In genomic region chr11:70097783-70098182, GRCh38 we compare ENCODE assay signal across 24 cellular contexts. TPM values are rescaled to one million over a fixed set of nuclear protein-coding genes. Genes with fewer than 3 reads are reported as not detected.
DNase-seq lines count a peak whose midpoint lies in the region; ATAC-seq and TF ChIP-seq lines count a peak whose summit lies in the region.
"Had no signal": no experiment of that assay in that cellular context is flagged by ENCODE, and none has a peak within 500 bp of the region (broad histone marks: within the 10 kb centered on the region; RNA-seq: fewer than 3 reads in every experiment).

No MANE protein-coding gene starts in this region.

- H3K4me1 ChIP-seq in left ventricle myocardium inferior (peaks cover 28% of the 10 kb centered on the region), aorta (ENCODE audit: control insufficient read depth in 1 of 2, insufficient read depth in 2 of 2, low read length in 2 of 2) (peaks cover 0 to 4% of the 10 kb centered on the region in 2 donors)
- H3K4me1 ChIP-seq: A549 had no signal

- intact Hi-C loops in Right ventricle myocardium superior (cut with DNase I) (no loop called here), left ventricle myocardium inferior (cut with micrococcal nuclease) (no loop called here), sciatic nerve (cut with DNase I) (no loop called here), aorta (cut with DNase I) (no loop called here)

- no peaks in the 10 kb centered on the region for H3K36me3 Mint-ChIP-seq in activated CD8-positive, alpha-beta T cell treated with anti-CD3 and anti-CD28 coated beads, Interleukin-2, amount 10 ng/mL, durations not matched to agents 7 days and 5 days (ENCODE audit: low read depth)
- H3K36me3 Mint-ChIP-seq: CD4-positive, alpha-beta memory T cell had no signal

- no peaks in the 10 kb centered on the region for H3K27me3 Mint-ChIP-seq in activated CD8-positive, alpha-beta T cell treated with anti-CD3 and anti-CD28 coated beads, Interleukin-2, amount 10 ng/mL, durations not matched to agents 7 days and 5 days (ENCODE audit: low read depth)

- H3K27ac Mint-ChIP-seq in activated CD8-positive, alpha-beta T cell treated with anti-CD3 and anti-CD28 coated beads, Interleukin-2, amount 10 ng/mL, durations not matched to agents 7 days and 5 days: no peak overlapping the region
- H3K27ac Mint-ChIP-seq: CD4-positive, alpha-beta memory T cell had no signal

- H3K9me3 ChIP-seq in left ventricle myocardium inferior (replicated peaks): no peaks in the 10 kb centered on the region
- no peaks in the 10 kb centered on the region for H3K9me3 ChIP-seq in aorta (ENCODE audit: control insufficient read depth, low read length)
- H3K9me3 ChIP-seq: A549 had no signal

- POLR2A ChIA-PET in activated CD8-positive, alpha-beta T cell treated with anti-CD3 and anti-CD28 coated beads, Interleukin-2, amount 10 ng/mL, durations not matched to agents 7 days and 5 days (lab: Charles Lee): no interaction called here

- ATAC-seq in Right ventricle myocardium superior (ENCODE audit: poor library complexity): peak; percentile 90
- ATAC-seq in sciatic nerve: peak; percentile 25
- ATAC-seq in aorta (ENCODE audit: low FRiP score): peak; percentile 23
- no peak for ATAC-seq in activated CD8-positive, alpha-beta T cell treated with anti-CD3 and anti-CD28 coated beads, Interleukin-2, amount 10 ng/mL, durations not matched to agents 7 days and 5 days

- H3K36me3 ChIP-seq in left ventricle myocardium inferior (no peaks in the 10 kb centered on the region), aorta (ENCODE audit: control insufficient read depth in 1 of 2, insufficient read depth in 2 of 2, low read length in 1 of 2) (peaks cover 0 to 2% of the 10 kb centered on the region in 2 donors)

- H3K27me3 ChIP-seq in left ventricle myocardium inferior (ENCODE audit: low read depth) (no peaks in the 10 kb centered on the region), aorta (ENCODE audit: control insufficient read depth in 1 of 2, insufficient read depth in 2 of 2, low read length in 1 of 2) (no peaks in the 10 kb centered on the region)

- H3K27ac ChIP-seq in left ventricle myocardium inferior (replicated peaks) (peak overlapping the region; percentile 61), aorta (ENCODE audit: low read depth in 1 of 2, low read length in 2 of 2) (peak overlapping the region in 1 of 2 donors; percentile 60)
- H3K27ac ChIP-seq: A549, GM23248 had no signal

- no peaks in the 10 kb centered on the region for H3K4me1 Mint-ChIP-seq in activated CD8-positive, alpha-beta T cell treated with anti-CD3 and anti-CD28 coated beads, Interleukin-2, amount 10 ng/mL, durations not matched to agents 7 days and 5 days (ENCODE audit: low read depth)
- H3K4me1 Mint-ChIP-seq: CD4-positive, alpha-beta memory T cell had no signal

- 14 to 17% methylated on average over 12 of the region's 12 CpGs for WGBS in aorta, 2 donors

- no peak overlapping the region for H3K4me3 ChIP-seq in left ventricle myocardium inferior
- no peak overlapping the region for H3K4me3 ChIP-seq in aorta (ENCODE audit: low read length in 2 of 2)
- H3K4me3 ChIP-seq: A549, GM23248 had no signal

- CTCF ChIA-PET in activated CD8-positive, alpha-beta T cell treated with anti-CD3 and anti-CD28 coated beads, Interleukin-2, amount 10 ng/mL, durations not matched to agents 7 days and 5 days (lab: Charles Lee): no interaction called here

- no peak for TF ChIP-seq CTCF in left ventricle myocardium inferior (IDR thresholded peaks at IDR 0.05; ENCODE audit: borderline replicate concordance)

- DNase-seq in Right ventricle myocardium superior: peak; percentile 64
- DNase-seq in left ventricle myocardium inferior: peak; percentile 62
- no peak for DNase-seq in sciatic nerve (ENCODE audit: low spot score)
- peak in 1 of 2 donors; percentile 71 for DNase-seq in aorta
- DNase-seq in activated CD8-positive, alpha-beta T cell treated with anti-CD3 and anti-CD28 coated beads, Interleukin-2, amount 10 ng/mL, durations not matched to agents 7 days and 5 days: no peak
- no peak for DNase-seq in NCI-H2171 (lab: John Stamatoyannopoulos, UW)
- DNase-seq in DMS79 (lab: John Stamatoyannopoulos, UW): no peak
- DNase-seq: C1 segment of cervical spinal cord; CD4-positive, alpha-beta memory T cell; COR-L47; DMS53; H7; Kasumi-1; MV-4-11; NCI-H1105; NCI-H1436 treated with DMSO at 0.1 percent for 48 hours; NCI-H187 treated with DMSO at 0.1 percent for 48 hours; NCI-H446; NCI-H526; RPMI8226; SHP77 treated with DMSO at 0.1 percent for 48 hours had no signal

- no peaks in the 10 kb centered on the region for H3K9me3 Mint-ChIP-seq in activated CD8-positive, alpha-beta T cell treated with anti-CD3 and anti-CD28 coated beads, Interleukin-2, amount 10 ng/mL, durations not matched to agents 7 days and 5 days (ENCODE audit: insufficient read depth)

- H3K4me3 Mint-ChIP-seq in activated CD8-positive, alpha-beta T cell treated with anti-CD3 and anti-CD28 coated beads, Interleukin-2, amount 10 ng/mL, durations not matched to agents 7 days and 5 days: no peak overlapping the region
- H3K4me3 Mint-ChIP-seq: CD4-positive, alpha-beta memory T cell had no signal

RNA-seq across cellular contexts. Expression of gene ANO1, which starts 19.7 kb away (rescaled TPM):
- total RNA-seq in Right ventricle myocardium superior: 6.2 TPM
- total RNA-seq in left ventricle myocardium inferior: 7.7 TPM
- 3.4 TPM for total RNA-seq in sciatic nerve
- 100 to 1,000 TPM in 1 of 2 donors, 10 to 100 TPM in 1; 65.6 to 136 TPM for total RNA-seq in aorta
- polyA plus RNA-seq in aorta: 10 to 100 TPM; 25.5 to 73.9 TPM
- total RNA-seq in activated CD8-positive, alpha-beta T cell treated with anti-CD3 and anti-CD28 coated beads, Interleukin-2, amount 10 ng/mL, durations not matched to agents 7 days and 5 days: not detected
- total RNA-seq: CD4-positive, alpha-beta memory T cell; M059J had no signal
- polyA plus RNA-seq: CD4-positive, alpha-beta memory T cell; GM23248 had no signal

Comparison
In these comparisons a context has a peak if more than half of its experiments do, and no peak if none do; other contexts are left out.
1. DNase-seq: peak in Right ventricle myocardium superior (single experiment) and left ventricle myocardium inferior (single experiment); none in sciatic nerve (single experiment), activated CD8-positive, alpha-beta T cell treated with anti-CD3 and anti-CD28 coated beads, Interleukin-2, amount 10 ng/mL, durations not matched to agents 7 days and 5 days (single experiment), NCI-H2171 (single experiment) and DMS79 (single experiment).